31 cellular contexts compared by ENCODE assay signal in genomic region chr13:42571895-42572294, GRCh38. TPM values are rescaled to one million over a fixed set of nuclear protein-coding genes. Genes with fewer than 3 reads are reported as not detected.
"Had no signal": no experiment of that assay in that cellular context is flagged by ENCODE, and none has a peak within 500 bp of the region (broad histone marks: within the 10 kb centered on the region; RNA-seq: fewer than 3 reads in every experiment).

No MANE protein-coding gene starts in this region.

- H3K4me3 Mint-ChIP-seq: dendritic cell treated with granulocyte-macrophage colony-stimulating factor and Interleukin-4, amounts not matched to agents 40 ng/mL and 50 ng/mL, for 4 days; effector memory CD8-positive, alpha-beta T cell; endodermal cell; mesothelial cell of epicardium had no signal

- H3K4me3 ChIP-seq: colonic mucosa, esophagus squamous epithelium, gastrocnemius medialis, heart right ventricle, left lung, lower lobe of right lung, mucosa of descending colon had no signal

- H3K27ac ChIP-seq: colonic mucosa, epithelial cell of prostate, esophagus squamous epithelium, gastrocnemius medialis, heart right ventricle, left lung, lower lobe of right lung had no signal

- H3K9me3 ChIP-seq: colonic mucosa, esophagus squamous epithelium, gastrocnemius medialis, left lung, lower lobe of right lung, mucosa of descending colon had no signal

- ATAC-seq: effector memory CD8-positive, alpha-beta T cell; esophagus mucosa; gastrocnemius medialis; heart right ventricle; left cardiac atrium; left lung; left ventricle myocardium superior; lower lobe of right lung; mucosa of descending colon had no signal

- H3K9me3 Mint-ChIP-seq: effector memory CD8-positive, alpha-beta T cell had no signal

- FAIRE-seq: endometrium, islet of Langerhans, keratinocyte had no signal

- H3K27ac Mint-ChIP-seq: dendritic cell treated with granulocyte-macrophage colony-stimulating factor and Interleukin-4, amounts not matched to agents 40 ng/mL and 50 ng/mL, for 4 days; effector memory CD8-positive, alpha-beta T cell; endodermal cell; mesothelial cell of epicardium had no signal

- H3K36me3 ChIP-seq: colonic mucosa, esophagus squamous epithelium, gastrocnemius medialis, heart right ventricle, left lung, lower lobe of right lung had no signal

- DNase-seq: colonic mucosa; cortex of kidney; effector CD8-positive, alpha-beta T cell; effector memory CD8-positive, alpha-beta T cell; endodermal cell; erythroblast; esophagus squamous epithelium; foreskin fibroblast; foreskin melanocyte; gastrocnemius medialis; glutamatergic neuron; head of caudate nucleus; heart right ventricle; hippocampal formation; left cardiac atrium; left lung; left ventricle myocardium superior; lower lobe of right lung; mesenchymal stem cell; mucosa of descending colon had no signal

RNA-seq across cellular contexts. Expression of gene TNFSF11, which starts 2.1 kb away (rescaled TPM):
- total RNA-seq: dermis microvascular lymphatic vessel endothelial cell, heart right ventricle, left cardiac atrium, left ventricle myocardium superior, lower lobe of right lung, lung microvascular endothelial cell, mesenteric fat pad, mesothelial cell of epicardium, myocyte had no signal
- polyA plus RNA-seq: heart right ventricle, keratinocyte had no signal
